7 cellular contexts compared by ENCODE assay signal in genomic region chr12:48924617-48925217, GRCh38. TPM values are rescaled to one million over a fixed set of nuclear protein-coding genes. Genes with fewer than 3 reads are reported as not detected.
A peak's percentile ranks its signal among the peaks of the same experiment; 100 is the strongest.
DNase-seq lines count a peak whose midpoint lies in the region; ATAC-seq and TF ChIP-seq lines count a peak whose summit lies in the region.

No MANE protein-coding gene starts in this region.

- peak; percentile 86 for ATAC-seq in HG02610 (IDR thresholded peaks at IDR 0.05; ENCODE audit: unreplicated experiment)

- TF ChIP-seq CTCF in GM13976 (IDR thresholded peaks at IDR 0.05; ENCODE audit: borderline replicate concordance, control extremely low read depth, extremely low read depth, insufficient read depth, missing control alignments) (peak; percentile 88), fibroblast of the aortic adventitia (IDR thresholded peaks at IDR 0.05; ENCODE audit: insufficient read depth, low read length) (peak; percentile 69), progenitor cell of endocrine pancreas (IDR thresholded peaks at IDR 0.05; ENCODE audit: unreplicated experiment) (peak; percentile 70)

- no peaks in the 10 kb centered on the region for H3K27me3 Mint-ChIP-seq in progenitor cell of endocrine pancreas

- in situ Hi-C loops in GM13976 (cut with MboI; ENCODE audit: low sequenced_read_pairs, unreplicated experiment), result no loop called here

- no peaks in the 10 kb centered on the region for H3K9me3 Mint-ChIP-seq in progenitor cell of endocrine pancreas (ENCODE audit: low read depth)

- peak overlapping the region; percentile 85 for H3K4me3 Mint-ChIP-seq in progenitor cell of endocrine pancreas (ENCODE audit: low read depth)

- peak overlapping the region; percentile 91 for H3K27ac Mint-ChIP-seq in progenitor cell of endocrine pancreas

- peak overlapping the region; percentile 94 for H3K4me3 ChIP-seq in fibroblast of the aortic adventitia (ENCODE audit: low read depth, low read length)

- H3K36me3 Mint-ChIP-seq in progenitor cell of endocrine pancreas (ENCODE audit: insufficient read depth), result peaks cover 10% of the 10 kb centered on the region

- H3K4me1 Mint-ChIP-seq in progenitor cell of endocrine pancreas (ENCODE audit: low read depth), result peaks cover 3% of the 10 kb centered on the region

- peak; percentile 87 for DNase-seq in GM13976 (ENCODE audit: low spot score)
- peak; percentile 39 for DNase-seq in NCI-H2029 treated with DMSO at 0.1 percent for 48 hours (lab: John Stamatoyannopoulos, UW)
- peak; percentile 68 for DNase-seq in activated T-cell treated with anti-CD3 and anti-CD28 coated beads for 4 hours
- peak; percentile 46 for DNase-seq in fibroblast of the aortic adventitia (ENCODE audit: low read depth)
- DNase-seq in progenitor cell of endocrine pancreas (ENCODE audit: low spot score, unreplicated experiment), result peak; percentile 51
- DNase-seq in ureter (ENCODE audit: low spot score), result peak; percentile 66

RNA-seq across cellular contexts. Expression of gene FKBP11, which starts 0.6 kb away (rescaled TPM):
- 4.8 and 23.8 TPM in 2 replicates for total RNA-seq in fibroblast of the aortic adventitia (ENCODE audit: low replicate concordance)
- total RNA-seq in progenitor cell of endocrine pancreas, result 21.9 and 22.5 TPM in 2 replicates
- total RNA-seq in ureter, result 24.9 TPM

RNA-seq across cellular contexts. Expression of gene ARF3, which starts 32.6 kb away (rescaled TPM):
- total RNA-seq in fibroblast of the aortic adventitia (ENCODE audit: low replicate concordance), result 39.7 and 65.3 TPM in 2 replicates
- total RNA-seq in progenitor cell of endocrine pancreas, result 135 and 149 TPM in 2 replicates
- 164 TPM for total RNA-seq in ureter

RNA-seq across cellular contexts. Expression of gene WNT10B, which starts 46.8 kb away (rescaled TPM):
- total RNA-seq in fibroblast of the aortic adventitia (ENCODE audit: low replicate concordance) (0.18 and 0.98 TPM in 2 replicates), progenitor cell of endocrine pancreas (0.17 TPM in 1 of 2 replicates, not detected in the other), ureter (2.0 TPM)

RNA-seq across cellular contexts. Expression of gene WNT1, which starts 53.4 kb away (rescaled TPM):
- not detected in 2 replicates for total RNA-seq in fibroblast of the aortic adventitia (ENCODE audit: low replicate concordance)
- total RNA-seq in progenitor cell of endocrine pancreas, result not detected in 2 replicates
- not detected for total RNA-seq in ureter

RNA-seq across cellular contexts. Expression of gene RND1, which starts 59.0 kb away (rescaled TPM):
- total RNA-seq in fibroblast of the aortic adventitia (ENCODE audit: low replicate concordance) (0.72 TPM in 1 of 2 replicates, not detected in the other), progenitor cell of endocrine pancreas (12.4 and 12.5 TPM in 2 replicates), ureter (1.9 TPM)

Comparison
In these comparisons a context has a peak if more than half of its experiments do, and no peak if none do; other contexts are left out.
1. Peak in every context shown above with its lines: DNase-seq, ATAC-seq and H3K4me3 ChIP-seq.